Comparison of ENCODE assay signal across 25 cellular contexts in genomic region chr2:1246239-1246638, GRCh38.
A peak's percentile ranks its signal among the peaks of the same experiment; 100 is the strongest.
DNase-seq lines count a peak whose midpoint lies in the region; ATAC-seq, FAIRE-seq and TF ChIP-seq lines count a peak whose summit lies in the region.
"Had no signal": no experiment of that assay in that cellular context is flagged by ENCODE, and none has a peak within 500 bp of the region (broad histone marks: within the 10 kb centered on the region; RNA-seq: fewer than 3 reads in every experiment).

No MANE protein-coding gene starts in this region.

- DNase-seq in DMS53 (lab: John Stamatoyannopoulos, UW) (peak; percentile 4), DMS53 treated with DMSO at 0.1 percent for 48 hours (lab: John Stamatoyannopoulos, UW; ENCODE audit: unreplicated experiment) (no peak), WTC11 (ENCODE audit: low spot score) (no peak), psoas muscle (no peak), GM19239 (ENCODE audit: insufficient read length, low spot score) (no peak)
- DNase-seq in effector CD8-positive, alpha-beta T cell (lab: John Stamatoyannopoulos, UW) = no peak
- DNase-seq in activated naive CD4-positive, alpha-beta T cell treated with anti-CD3 and anti-CD28 coated beads, Interleukin-2, amount 50 U/mL, for 72 hours (ENCODE audit: low spot score in 2 of 2) = no peak
- DNase-seq: 8988T; AML-193; C1 segment of cervical spinal cord; Calu3; CD8-positive, alpha-beta memory T cell; DMS153; EL; KBM-7; NCI-H1092; NCI-H1436 treated with DMSO at 0.1 percent for 48 hours; NCI-H1930; NCI-H226; NCI-H524; NCI-H82; RPMI8226; SHP77 treated with DMSO at 0.1 percent for 48 hours; SK-N-SH had no signal

- no peak overlapping the region for H3K4me3 Mint-ChIP-seq in WTC11
- H3K4me3 Mint-ChIP-seq: CD8-positive, alpha-beta memory T cell had no signal

- no peaks in the 10 kb centered on the region for H3K79me2 ChIP-seq in Loucy (ENCODE audit: insufficient read depth, low read length)

- intact Hi-C loops in psoas muscle (cut with DNase I) = loop anchor here in 1 of 2 donors (10.0 kb wide), 1 partner anchor 129 kb away; no protein-coding TSS in a partner anchor

- no peak overlapping the region for H3K9ac ChIP-seq in Loucy (ENCODE audit: low read depth, low read length, poor library complexity, severe bottlenecking)
- H3K9ac ChIP-seq: SK-N-SH had no signal

- TF ChIP-seq CTCF in Loucy (conservative IDR thresholded peaks at IDR 0.05; ENCODE audit: low read length) = peak; percentile 41
- TF ChIP-seq CTCF in WTC11 (IDR thresholded peaks at IDR 0.05) = no peak
- TF ChIP-seq CTCF in psoas muscle (IDR thresholded peaks at IDR 0.05) = no peak

- POLR2A ChIA-PET in WTC11 (lab: Charles Lee) = no interaction called here

- H3K4me2 ChIP-seq in Loucy (ENCODE audit: low read depth, low read length, poor library complexity, severe bottlenecking) = no peak overlapping the region
- H3K4me2 ChIP-seq: SK-N-SH had no signal

- CTCF ChIA-PET in WTC11 (lab: Charles Lee) = interaction anchor here (1.0 to 2.6 kb wide), 8 partner anchors 11 to 379 kb away, joined by 3 to 9 read pairs (median 7); no protein-coding TSS in a partner anchor

- H3K4me3 ChIP-seq in Loucy (ENCODE audit: low read length, poor library complexity, severe bottlenecking) = no peak overlapping the region
- H3K4me3 ChIP-seq in psoas muscle = no peak overlapping the region

- H3K4me1 ChIP-seq in Loucy (ENCODE audit: insufficient read depth, low read length, poor library complexity, severe bottlenecking) (peaks cover 4% of the 10 kb centered on the region), psoas muscle (no peaks in the 10 kb centered on the region)

- no peaks in the 10 kb centered on the region for H4K20me1 ChIP-seq in Loucy (ENCODE audit: insufficient read depth, low read length, poor library complexity, severe bottlenecking)

- no peaks in the 10 kb centered on the region for H3F3A ChIP-seq in Loucy (ENCODE audit: low read depth)

- WGBS in psoas muscle, 3 donors = 73 to 81% (median 78%) methylated on average over 9 of the region's 9 CpGs

- no peaks in the 10 kb centered on the region for H3K27me3 ChIP-seq in Loucy (ENCODE audit: insufficient read depth, low read length, poor library complexity, severe bottlenecking)
- H3K27me3 ChIP-seq in psoas muscle (ENCODE audit: insufficient read depth in 3 of 3, low read length in 2 of 3) = peaks cover 0 to 6% (median 0%) of the 10 kb centered on the region in 3 donors

- peaks cover 3% of the 10 kb centered on the region; the same call in 1 of the 2 replicates for H3K4me1 Mint-ChIP-seq in WTC11
- H3K4me1 Mint-ChIP-seq: CD8-positive, alpha-beta memory T cell had no signal

- no peaks in the 10 kb centered on the region for H3K9me3 Mint-ChIP-seq in WTC11
- no peaks in the 10 kb centered on the region for H3K9me3 Mint-ChIP-seq in activated naive CD4-positive, alpha-beta T cell treated with anti-CD3 and anti-CD28 coated beads, Interleukin-2, amount 50 U/mL, for 72 hours
- H3K9me3 Mint-ChIP-seq: CD8-positive, alpha-beta memory T cell had no signal

- no peak overlapping the region for H3K27ac Mint-ChIP-seq in WTC11
- H3K27ac Mint-ChIP-seq in activated naive CD4-positive, alpha-beta T cell treated with anti-CD3 and anti-CD28 coated beads, Interleukin-2, amount 50 U/mL, for 72 hours = no peak overlapping the region
- H3K27ac Mint-ChIP-seq: CD8-positive, alpha-beta memory T cell had no signal

- no peak overlapping the region for H2AFZ ChIP-seq in Loucy (ENCODE audit: low read length)

- H3K9me3 ChIP-seq in Loucy (ENCODE audit: insufficient read depth, low read depth, low read length) = no peaks in the 10 kb centered on the region
- no peaks in the 10 kb centered on the region for H3K9me3 ChIP-seq in psoas muscle

- no peaks in the 10 kb centered on the region for H3K27me3 Mint-ChIP-seq in WTC11 (ENCODE audit: low read depth)

- H3K36me3 ChIP-seq in Loucy (ENCODE audit: insufficient read depth, low read length) = no peaks in the 10 kb centered on the region
- no peaks in the 10 kb centered on the region for H3K36me3 ChIP-seq in psoas muscle (ENCODE audit: insufficient read depth in 1 of 2, low read depth in 1 of 2)

- ATAC-seq in WTC11 (peak; percentile 74; the same call in 1 of the 2 replicates), psoas muscle (no peak)
- ATAC-seq in activated naive CD4-positive, alpha-beta T cell treated with anti-CD3 and anti-CD28 coated beads, Interleukin-2, amount 50 U/mL, for 72 hours = no peak

- H3K27ac ChIP-seq in psoas muscle = peak overlapping the region; percentile 50

- no peaks in the 10 kb centered on the region for H3K9me2 ChIP-seq in Loucy (replicated peaks; ENCODE audit: low read depth, low read length)

- no peak for FAIRE-seq in GM19239 (lab: Jason Lieb, UNC)

- no peaks in the 10 kb centered on the region for H3K36me3 Mint-ChIP-seq in WTC11
- no peaks in the 10 kb centered on the region for H3K36me3 Mint-ChIP-seq in activated naive CD4-positive, alpha-beta T cell treated with anti-CD3 and anti-CD28 coated beads, Interleukin-2, amount 50 U/mL, for 72 hours
- H3K36me3 Mint-ChIP-seq: CD8-positive, alpha-beta memory T cell had no signal

TF ChIP-seq in WTC11, 78 proteins besides CTCF, POLR2A, EP300 and RAD21:
- no peak for TF ChIP-seq CREB1 (CRISPR knock-in tag; IDR thresholded peaks at IDR 0.05)
TF ChIP-seq in WTC11: peak in this region for 0.
